18 cellular contexts compared by ENCODE assay signal in genomic region chr7:75521727-75522126, GRCh38. TPM values are rescaled to one million over a fixed set of nuclear protein-coding genes. Genes with fewer than 3 reads are reported as not detected.
A peak's percentile ranks its signal among the peaks of the same experiment; 100 is the strongest.
DNase-seq lines count a peak whose midpoint lies in the region; ATAC-seq, FAIRE-seq and TF ChIP-seq lines count a peak whose summit lies in the region.
"Not testable (repeated sequence)": the region's sequence is repeated elsewhere in the genome, so short reads cannot be mapped to it uniquely, and the experiment has no call there.
"Had no signal": no experiment of that assay in that cellular context is flagged by ENCODE, and none has a peak within 500 bp of the region (broad histone marks: within the 10 kb centered on the region; RNA-seq: fewer than 3 reads in every experiment).

No MANE protein-coding gene starts in this region.

- TF ChIP-seq RAD21 in K562 (CRISPR knock-in tag; conservative IDR thresholded peaks at IDR 0.05 in 1 of 2, IDR thresholded peaks at IDR 0.05 in 1 of 2); HepG2 (CRISPR knock-in tag; IDR thresholded peaks at IDR 0.05): not testable (repeated sequence)

- not testable (repeated sequence) for H3K27ac ChIP-seq in CD4-positive, alpha-beta T cell (ENCODE audit: low read depth, low read length); HEK293 (ENCODE audit: extremely low read depth, low read depth, low read length); K562 (ENCODE audit: extremely low read depth, low read depth, low read length); HepG2 (ENCODE audit: extremely low read length, insufficient read depth, low read length)

- ATAC-seq in CD4-positive, alpha-beta T cell (ENCODE audit: poor library complexity); activated CD4-positive, alpha-beta T cell treated with anti-CD3 and anti-CD28 coated beads for 36 hours; K562; HepG2: not testable (repeated sequence)

- not testable (repeated sequence) for FAIRE-seq in K562 (lab: Jason Lieb, UNC); HepG2 (lab: Jason Lieb, UNC)

- intact Hi-C loops in CD4-positive, alpha-beta T cell (cut with DNase I, micrococcal nuclease), result loop anchor here in 1 of 2 experiments (10.0 kb wide), 1 partner anchor 503 kb away; no protein-coding TSS in a partner anchor
- intact Hi-C loops in activated CD4-positive, alpha-beta T cell treated with anti-CD3 and anti-CD28 coated beads for 36 hours (cut with DNase I, micrococcal nuclease), result loop anchor here in 1 of 2 experiments (10.0 kb wide), 2 partner anchors 123 to 447 kb away; partner anchors contain the start of gene RCC1L
- intact Hi-C loops in K562 (cut with micrococcal nuclease); HepG2 (cut with micrococcal nuclease; ENCODE audit: unreplicated experiment): not testable (repeated sequence)

- H3K27ac Mint-ChIP-seq in CD4-positive, alpha-beta T cell, result peak overlapping the region; percentile 12
- H3K27ac Mint-ChIP-seq in activated CD4-positive, alpha-beta T cell treated with anti-CD3 and anti-CD28 coated beads for 36 hours, result peak overlapping the region; percentile 3
- H3K27ac Mint-ChIP-seq in activated naive CD4-positive, alpha-beta T cell treated with anti-CD3 and anti-CD28 coated beads, Interleukin-2, amount 50 U/mL, for 24 hours, result peak overlapping the region; percentile 55
- not testable (repeated sequence) for H3K27ac Mint-ChIP-seq in endothelial cell (ENCODE audit: unreplicated experiment)

- peaks cover 48% of the 10 kb centered on the region for H3K79me2 ChIP-seq in K562 (ENCODE audit: control insufficient read depth, insufficient read depth, low read length)
- H3K79me2 ChIP-seq in HepG2 (ENCODE audit: insufficient read depth, low read length), result peaks cover 37% of the 10 kb centered on the region

- in situ Hi-C loops in K562 (cut with MboI); HepG2 (cut with HindIII; ENCODE audit: extremely low pct_ligation_motif_present, low pct_unique_long_range_greater_than_20kb): not testable (repeated sequence)

- not testable (repeated sequence) for H3K4me2 ChIP-seq in K562 (ENCODE audit: insufficient read depth, low read length); HepG2 (ENCODE audit: low read depth, low read length)

- peaks cover 73% of the 10 kb centered on the region for H3K36me3 Mint-ChIP-seq in CD4-positive, alpha-beta T cell (ENCODE audit: low read depth)
- peaks cover 55% of the 10 kb centered on the region for H3K36me3 Mint-ChIP-seq in activated CD4-positive, alpha-beta T cell treated with anti-CD3 and anti-CD28 coated beads for 36 hours (ENCODE audit: low read depth)
- peaks cover 31% of the 10 kb centered on the region for H3K36me3 Mint-ChIP-seq in activated naive CD4-positive, alpha-beta T cell treated with anti-CD3 and anti-CD28 coated beads, Interleukin-2, amount 50 U/mL, for 24 hours
- H3K36me3 Mint-ChIP-seq in endothelial cell (ENCODE audit: low read depth, unreplicated experiment), result peaks cover 48% of the 10 kb centered on the region

- not testable (repeated sequence) for H3K27me3 Mint-ChIP-seq in CD4-positive, alpha-beta T cell; activated CD4-positive, alpha-beta T cell treated with anti-CD3 and anti-CD28 coated beads for 36 hours; activated naive CD4-positive, alpha-beta T cell treated with anti-CD3 and anti-CD28 coated beads, Interleukin-2, amount 50 U/mL, for 24 hours; endothelial cell (ENCODE audit: unreplicated experiment)

- not testable (repeated sequence) for DNase-seq in CD4-positive, alpha-beta T cell; activated CD4-positive, alpha-beta T cell treated with anti-CD3 and anti-CD28 coated beads for 36 hours; K562 (ENCODE audit: extremely low read depth in 1 of 4, low spot score in 3 of 4); endothelial cell (ENCODE audit: low spot score); HepG2 (ENCODE audit: low spot score)

- not testable (repeated sequence) for TF ChIP-seq POLR2A in K562 (conservative IDR thresholded peaks at IDR 0.05); HepG2 (IDR thresholded peaks at IDR 0.05; ENCODE audit: insufficient read depth in 1 of 2, low read depth in 2 of 2, low read length in 2 of 2)

- H2AFZ ChIP-seq in K562 (ENCODE audit: low read depth, low read length); HepG2 (ENCODE audit: low read length): not testable (repeated sequence)

- not testable (repeated sequence) for H3K9me1 ChIP-seq in K562 (ENCODE audit: control insufficient read depth, insufficient read depth, low read length)

- not testable (repeated sequence) for H3K27me3 ChIP-seq in CD4-positive, alpha-beta T cell (ENCODE audit: control insufficient read depth, insufficient read depth, low read length); K562 (ENCODE audit: control insufficient read depth in 2 of 2, insufficient read depth in 2 of 2, low read length in 2 of 2); HepG2 (ENCODE audit: control insufficient read depth in 1 of 2, insufficient read depth in 2 of 2, low read length in 2 of 2)

- not testable (repeated sequence) for H3K9ac ChIP-seq in K562 (ENCODE audit: insufficient read depth in 1 of 2, low read depth in 2 of 2, low read length in 2 of 2); HepG2 (ENCODE audit: insufficient read depth, low read depth, low read length)

- not testable (repeated sequence) for TF ChIP-seq CTCF in CD4-positive, alpha-beta T cell (IDR thresholded peaks at IDR 0.05); HEK293 (tag by site-specific recombination; IDR thresholded peaks at IDR 0.05); K562 (IDR thresholded peaks at IDR 0.05 in 2 of 3, conservative IDR thresholded peaks at IDR 0.05 in 1 of 3; ENCODE audit: insufficient read depth in 2 of 3, low read depth in 1 of 3, low read length in 3 of 3); endothelial cell (IDR thresholded peaks at IDR 0.05; ENCODE audit: unreplicated experiment); HepG2 (CRISPR knock-in tag; IDR thresholded peaks at IDR 0.05)

- POLR2A ChIA-PET in CD4-positive, alpha-beta T cell (lab: Charles Lee); HEK293 (lab: Yijun Ruan, JAX); activated CD4-positive, alpha-beta T cell treated with anti-CD3 and anti-CD28 coated beads for 36 hours (lab: Charles Lee); K562 (lab: Yijun Ruan, JAX); HepG2 (lab: Yijun Ruan, JAX): not testable (repeated sequence)

- H3K4me3 ChIP-seq in HEK293 (ENCODE audit: low read depth, low read length); K562; HepG2 (replicated peaks in 1 of 3; ENCODE audit: insufficient read depth in 1 of 3, low read depth in 2 of 3, low read length in 3 of 3): not testable (repeated sequence)

- CTCF ChIA-PET in CD4-positive, alpha-beta T cell (lab: Charles Lee); HEK293 (lab: Yijun Ruan, JAX); activated CD4-positive, alpha-beta T cell treated with anti-CD3 and anti-CD28 coated beads for 36 hours (lab: Charles Lee); K562 (lab: Yijun Ruan, JAX; ENCODE audit: low intra/inter-chr PET ratio); HepG2 (lab: Yijun Ruan, JAX; ENCODE audit: low intra/inter-chr PET ratio, low total read pairs): not testable (repeated sequence)

- H4K20me1 ChIP-seq in K562 (replicated peaks; ENCODE audit: control insufficient read depth, insufficient read depth, low read length); HepG2 (ENCODE audit: insufficient read depth, low read length): not testable (repeated sequence)

- H3K4me1 ChIP-seq in HEK293 (ENCODE audit: control insufficient read depth, insufficient read depth, low read length); K562 (replicated peaks in 1 of 2; ENCODE audit: control insufficient read depth in 2 of 2, insufficient read depth in 2 of 2, low read length in 2 of 2): not testable (repeated sequence)
- H3K4me1 ChIP-seq in HepG2 (ENCODE audit: insufficient read depth, low read length), result peaks cover 11% of the 10 kb centered on the region

- H3K36me3 ChIP-seq in HEK293 (ENCODE audit: control insufficient read depth in 2 of 2, insufficient read depth in 1 of 2, low read length in 2 of 2), result peaks cover 29 to 39% of the 10 kb centered on the region in 2 experiments
- peaks cover 61% of the 10 kb centered on the region for H3K36me3 ChIP-seq in K562 (ENCODE audit: control insufficient read depth, insufficient read depth, low read length)
- peaks cover 8 to 26% of the 10 kb centered on the region in 2 experiments; a peak in 4 of 5 replicates for H3K36me3 ChIP-seq in HepG2 (replicated peaks in 1 of 2; ENCODE audit: control insufficient read depth in 1 of 2, insufficient read depth in 2 of 2, low read length in 2 of 2)

- not testable (repeated sequence) for H3K4me3 Mint-ChIP-seq in CD4-positive, alpha-beta T cell; activated CD4-positive, alpha-beta T cell treated with anti-CD3 and anti-CD28 coated beads for 36 hours; activated naive CD4-positive, alpha-beta T cell treated with anti-CD3 and anti-CD28 coated beads, Interleukin-2, amount 50 U/mL, for 24 hours
- H3K4me3 Mint-ChIP-seq in endothelial cell (ENCODE audit: unreplicated experiment), result peak overlapping the region; percentile 83

- not testable (repeated sequence) for H3K9me3 ChIP-seq in CD4-positive, alpha-beta T cell (ENCODE audit: control insufficient read depth, low read length); HEK293 (ENCODE audit: control insufficient read depth, insufficient read depth, low read depth, low read length); K562 (replicated peaks; ENCODE audit: control insufficient read depth, insufficient read depth, low read depth, low read length); HepG2 (ENCODE audit: low read length)

- H3K4me1 Mint-ChIP-seq in CD4-positive, alpha-beta T cell (ENCODE audit: low read depth), result peaks cover 47% of the 10 kb centered on the region
- H3K4me1 Mint-ChIP-seq in activated CD4-positive, alpha-beta T cell treated with anti-CD3 and anti-CD28 coated beads for 36 hours, result peaks cover 29% of the 10 kb centered on the region
- H3K4me1 Mint-ChIP-seq in activated naive CD4-positive, alpha-beta T cell treated with anti-CD3 and anti-CD28 coated beads, Interleukin-2, amount 50 U/mL, for 24 hours, result peaks cover 59% of the 10 kb centered on the region
- H3K4me1 Mint-ChIP-seq in endothelial cell (ENCODE audit: unreplicated experiment), result not testable (repeated sequence)

- BruUV-seq in K562 (replicated peaks; lab: Mats Ljungman, UMichigan); HepG2 (replicated peaks; lab: Mats Ljungman, UMichigan): not testable (repeated sequence)

- not testable (repeated sequence) for TF ChIP-seq EP300 in K562 (IDR thresholded peaks at IDR 0.05; ENCODE audit: low read length); HepG2 (IDR thresholded peaks at IDR 0.05; ENCODE audit: low read depth in 2 of 2, low read length in 2 of 2); HepG2 (CRISPR knock-in tag; IDR thresholded peaks at IDR 0.05; ENCODE audit: borderline replicate concordance)

- not testable (repeated sequence) for H3K9me3 Mint-ChIP-seq in CD4-positive, alpha-beta T cell; endothelial cell (ENCODE audit: unreplicated experiment)
- peaks cover 12% of the 10 kb centered on the region for H3K9me3 Mint-ChIP-seq in activated CD4-positive, alpha-beta T cell treated with anti-CD3 and anti-CD28 coated beads for 36 hours (ENCODE audit: low read depth)
- H3K9me3 Mint-ChIP-seq in activated naive CD4-positive, alpha-beta T cell treated with anti-CD3 and anti-CD28 coated beads, Interleukin-2, amount 50 U/mL, for 24 hours, result peaks cover 11% of the 10 kb centered on the region

RNA-seq across cellular contexts. Expression of gene SPDYE5, which starts 29.6 kb away (rescaled TPM):
- total RNA-seq in CD4-positive, alpha-beta T cell, result under 1 TPM in 1 of 2 experiments, not detected in 1; 0.20 TPM
- total RNA-seq in activated CD4-positive, alpha-beta T cell treated with anti-CD3 and anti-CD28 coated beads for 36 hours, result not detected
- total RNA-seq in K562 (2011; cell fraction: chromatin; rRNA removed; ENCODE audit: low replicate concordance), result 0.16 and 1.2 TPM in 2 replicates
- total RNA-seq in K562 (2011; cell fraction: nucleolus; rRNA removed), result 0.17 TPM in 1 of 2 replicates, not detected in the other
- total RNA-seq in K562 (2011; cell fraction: nucleoplasm; rRNA removed), result 0.23 TPM in 1 of 2 replicates, not detected in the other
- total RNA-seq in K562 (2014; rRNA removed) (not detected in 2 replicates), K562 (2014; rRNA removed; fragmentation: Illumina TruSeq; extraction: Trizol) (0.07 TPM in 1 of 2 replicates, not detected in the other), K562 (2015; rRNA removed; fragmentation: Illumina TruSeq; extraction: Trizol) (not detected in 2 replicates), K562 (2021) (0.09 TPM in 1 of 2 replicates, not detected in the other), endothelial cell (ENCODE audit: unreplicated experiment) (not detected), HepG2 (2016; rRNA removed; fragmentation: Illumina TruSeq; extraction: Trizol) (not detected in 2 replicates)
- polyA plus RNA-seq in K562 (2011; rRNA removed) (not detected in 2 replicates), K562 (2014; fragmentation: Illumina TruSeq; extraction: Trizol) (not detected in 2 replicates), K562 (2014; fragmentation: Nextera tagmentation; extraction: Ambion mirVana) (under 1 TPM; 0.13 to 0.28 TPM), K562 (2014; rRNA removed) (not detected in 2 replicates), HepG2 (2011; rRNA removed) (not detected in 2 replicates)
- 0.03 TPM in 1 of 2 replicates, not detected in the other for polyA plus RNA-seq in K562 (2011; cell fraction: cytosol; rRNA removed)
- 0.04 TPM in 1 of 2 replicates, not detected in the other for polyA plus RNA-seq in K562 (2011; cell fraction: nucleus; rRNA removed)
- 0.55 and 0.72 TPM in 2 replicates for polyA plus RNA-seq in K562 (2012)
- polyA minus RNA-seq in K562 (2011; rRNA and poly(A)+ RNA removed), result not detected in 2 replicates
- polyA minus RNA-seq in K562 (2011; cell fraction: cytosol; rRNA and poly(A)+ RNA removed), result not detected in 2 replicates
- not detected in 2 replicates for polyA minus RNA-seq in K562 (2011; cell fraction: nucleus; rRNA and poly(A)+ RNA removed)
- total RNA-seq in HepG2 (2016; cell fraction: cytosol; rRNA removed; fragmentation: Illumina TruSeq; extraction: Trizol; ENCODE audit: low read depth), result not detected in 2 replicates
- total RNA-seq in HepG2 (2016; cell fraction: insoluble cytoplasmic fraction; rRNA removed; fragmentation: Illumina TruSeq; extraction: Trizol), result not detected in 2 replicates
- not detected in 2 replicates for total RNA-seq in HepG2 (2016; cell fraction: membrane; rRNA removed; fragmentation: Illumina TruSeq; extraction: Trizol)
- total RNA-seq in HepG2 (2016; cell fraction: nucleus; rRNA removed; fragmentation: Illumina TruSeq; extraction: Trizol), result not detected in 2 replicates
- not detected in 2 replicates for polyA plus RNA-seq in HepG2 (2011; cell fraction: cytosol; rRNA removed)
- polyA plus RNA-seq in HepG2 (2011; cell fraction: nucleus; rRNA removed), result not detected in 2 replicates
- 0.25 and 0.32 TPM in 2 replicates for polyA plus RNA-seq in HepG2 (2012)
- not detected in 2 replicates for polyA plus RNA-seq in HepG2 (2016; cell fraction: cytosol; fragmentation: Illumina TruSeq; extraction: Trizol; ENCODE audit: low read depth)
- polyA plus RNA-seq in HepG2 (2016; cell fraction: insoluble cytoplasmic fraction; fragmentation: Illumina TruSeq; extraction: Trizol; ENCODE audit: low read depth), result not detected in 2 replicates
- polyA plus RNA-seq in HepG2 (2016; cell fraction: membrane; fragmentation: Illumina TruSeq; extraction: Trizol; ENCODE audit: low read depth), result not detected in 2 replicates
- polyA plus RNA-seq in HepG2 (2016; cell fraction: nucleus; fragmentation: Illumina TruSeq; extraction: Trizol; ENCODE audit: insufficient read depth, low read depth), result not detected in 2 replicates
- not detected in 2 replicates for polyA minus RNA-seq in HepG2 (2011; rRNA and poly(A)+ RNA removed; ENCODE audit: low replicate concordance)
- polyA minus RNA-seq in HepG2 (2011; cell fraction: cytosol; rRNA and poly(A)+ RNA removed), result not detected in 2 replicates
- not detected in 2 replicates for polyA minus RNA-seq in HepG2 (2011; cell fraction: nucleus; rRNA and poly(A)+ RNA removed)
- total RNA-seq: A172; A673; B cell; Caco-2; Calu3; CD4-positive, CD25-positive, alpha-beta regulatory T cell; CD8-positive, alpha-beta memory T cell; Daoy had no signal
- polyA plus RNA-seq: A549, AG04450, CD14-positive monocyte had no signal

RNA-seq across cellular contexts. Expression of gene POM121C, which starts 35.6 kb away (rescaled TPM):
- total RNA-seq in CD4-positive, alpha-beta T cell, result 10 to 100 TPM; 97.6 to 99.5 TPM
- total RNA-seq in activated CD4-positive, alpha-beta T cell treated with anti-CD3 and anti-CD28 coated beads for 36 hours, result 100 to 1,000 TPM in 1 of 2 experiments, 10 to 100 TPM in 1; 85.7 to 106 TPM
- total RNA-seq in K562 (2011; cell fraction: chromatin; rRNA removed; ENCODE audit: low replicate concordance), result 282 and 307 TPM in 2 replicates
- 108 and 118 TPM in 2 replicates for total RNA-seq in K562 (2011; cell fraction: nucleolus; rRNA removed)
- 173 and 267 TPM in 2 replicates for total RNA-seq in K562 (2011; cell fraction: nucleoplasm; rRNA removed)
- total RNA-seq in K562 (2014; rRNA removed), result 11.6 and 15.2 TPM in 2 replicates
- total RNA-seq in K562 (2014; rRNA removed; fragmentation: Illumina TruSeq; extraction: Trizol), result 21.4 and 24.2 TPM in 2 replicates
- total RNA-seq in K562 (2015; rRNA removed; fragmentation: Illumina TruSeq; extraction: Trizol), result 14.3 and 17.2 TPM in 2 replicates
- total RNA-seq in K562 (2021), result 88.2 and 93.4 TPM in 2 replicates
- polyA plus RNA-seq in K562 (2011; rRNA removed), result 25.1 and 25.6 TPM in 2 replicates
- polyA plus RNA-seq in K562 (2011; cell fraction: cytosol; rRNA removed), result 15.0 and 18.9 TPM in 2 replicates
- polyA plus RNA-seq in K562 (2011; cell fraction: nucleus; rRNA removed), result 64.5 and 64.7 TPM in 2 replicates
- 57.9 and 77.3 TPM in 2 replicates for polyA plus RNA-seq in K562 (2012)
- polyA plus RNA-seq in K562 (2014; fragmentation: Illumina TruSeq; extraction: Trizol), result 77.4 and 119 TPM in 2 replicates
- 1 to 10 TPM; 7.1 to 8.9 TPM for polyA plus RNA-seq in K562 (2014; fragmentation: Nextera tagmentation; extraction: Ambion mirVana)
- 31.2 and 33.2 TPM in 2 replicates for polyA plus RNA-seq in K562 (2014; rRNA removed)
- 48.3 and 63.1 TPM in 2 replicates for polyA minus RNA-seq in K562 (2011; rRNA and poly(A)+ RNA removed)
- 31.2 and 58.0 TPM in 2 replicates for polyA minus RNA-seq in K562 (2011; cell fraction: cytosol; rRNA and poly(A)+ RNA removed)
- 23.4 and 43.8 TPM in 2 replicates for polyA minus RNA-seq in K562 (2011; cell fraction: nucleus; rRNA and poly(A)+ RNA removed)
- 66.4 TPM for total RNA-seq in endothelial cell (ENCODE audit: unreplicated experiment)
- 7.3 and 14.0 TPM in 2 replicates for total RNA-seq in HepG2 (2016; rRNA removed; fragmentation: Illumina TruSeq; extraction: Trizol)
- 14.2 and 15.1 TPM in 2 replicates for total RNA-seq in HepG2 (2016; cell fraction: cytosol; rRNA removed; fragmentation: Illumina TruSeq; extraction: Trizol; ENCODE audit: low read depth)
- 6.8 and 11.3 TPM in 2 replicates for total RNA-seq in HepG2 (2016; cell fraction: insoluble cytoplasmic fraction; rRNA removed; fragmentation: Illumina TruSeq; extraction: Trizol)
- 8.7 and 10.4 TPM in 2 replicates for total RNA-seq in HepG2 (2016; cell fraction: membrane; rRNA removed; fragmentation: Illumina TruSeq; extraction: Trizol)
- total RNA-seq in HepG2 (2016; cell fraction: nucleus; rRNA removed; fragmentation: Illumina TruSeq; extraction: Trizol), result 16.1 and 21.5 TPM in 2 replicates
- 15.2 and 20.2 TPM in 2 replicates for polyA plus RNA-seq in HepG2 (2011; rRNA removed)
- 7.7 and 9.1 TPM in 2 replicates for polyA plus RNA-seq in HepG2 (2011; cell fraction: cytosol; rRNA removed)
- polyA plus RNA-seq in HepG2 (2011; cell fraction: nucleus; rRNA removed), result 36.8 and 37.5 TPM in 2 replicates
- 28.4 and 50.6 TPM in 2 replicates for polyA plus RNA-seq in HepG2 (2012)
- 2.0 TPM in 2 replicates for polyA plus RNA-seq in HepG2 (2016; cell fraction: cytosol; fragmentation: Illumina TruSeq; extraction: Trizol; ENCODE audit: low read depth)
- 16.9 and 20.8 TPM in 2 replicates for polyA plus RNA-seq in HepG2 (2016; cell fraction: insoluble cytoplasmic fraction; fragmentation: Illumina TruSeq; extraction: Trizol; ENCODE audit: low read depth)
- polyA plus RNA-seq in HepG2 (2016; cell fraction: membrane; fragmentation: Illumina TruSeq; extraction: Trizol; ENCODE audit: low read depth), result 6.3 and 6.6 TPM in 2 replicates
- polyA plus RNA-seq in HepG2 (2016; cell fraction: nucleus; fragmentation: Illumina TruSeq; extraction: Trizol; ENCODE audit: insufficient read depth, low read depth), result 58.5 and 67.5 TPM in 2 replicates
- 18.5 and 37.4 TPM in 2 replicates for polyA minus RNA-seq in HepG2 (2011; rRNA and poly(A)+ RNA removed; ENCODE audit: low replicate concordance)
- polyA minus RNA-seq in HepG2 (2011; cell fraction: cytosol; rRNA and poly(A)+ RNA removed), result 18.8 and 20.8 TPM in 2 replicates
- 29.4 and 32.4 TPM in 2 replicates for polyA minus RNA-seq in HepG2 (2011; cell fraction: nucleus; rRNA and poly(A)+ RNA removed)
